22 cellular contexts compared by ENCODE assay signal in genomic region chr5:10706326-10706725, GRCh38.
"Had no signal": no experiment of that assay in that cellular context is flagged by ENCODE, and none has a peak within 500 bp of the region (broad histone marks: within the 10 kb centered on the region; RNA-seq: fewer than 3 reads in every experiment).

No MANE protein-coding gene starts in this region.

- H3K9me3 Mint-ChIP-seq: activated naive CD4-positive, alpha-beta T cell treated with anti-CD3 and anti-CD28 coated beads, Interleukin-2, amount 50 U/mL, for 24 hours; central memory CD8-positive, alpha-beta T cell; immature natural killer cell; nephron; stimulated activated naive CD8-positive, alpha-beta T cell treated with anti-CD3 and anti-CD28 coated beads, Interleukin-15, amount 100 ng/mL, for 72 hours; WTC11 had no signal

- H3K4me3 Mint-ChIP-seq: activated naive CD4-positive, alpha-beta T cell treated with anti-CD3 and anti-CD28 coated beads, Interleukin-2, amount 50 U/mL, for 24 hours; central memory CD8-positive, alpha-beta T cell; immature natural killer cell; nephron; stimulated activated naive CD8-positive, alpha-beta T cell treated with anti-CD3 and anti-CD28 coated beads, Interleukin-15, amount 100 ng/mL, for 72 hours; WTC11 had no signal

- ATAC-seq: left lung; pancreas; right cardiac atrium; stimulated activated naive CD8-positive, alpha-beta T cell treated with anti-CD3 and anti-CD28 coated beads, Interleukin-15, amount 100 ng/mL, for 72 hours; WTC11 had no signal

- H3K27ac ChIP-seq: adrenal gland, breast epithelium, suprapubic skin, transverse colon, uterus had no signal

- H3K27ac Mint-ChIP-seq: nephron; stimulated activated naive CD8-positive, alpha-beta T cell treated with anti-CD3 and anti-CD28 coated beads, Interleukin-15, amount 100 ng/mL, for 72 hours; WTC11 had no signal

- H3K27me3 Mint-ChIP-seq: activated naive CD4-positive, alpha-beta T cell treated with anti-CD3 and anti-CD28 coated beads, Interleukin-2, amount 50 U/mL, for 24 hours; central memory CD8-positive, alpha-beta T cell; stimulated activated naive CD8-positive, alpha-beta T cell treated with anti-CD3 and anti-CD28 coated beads, Interleukin-15, amount 100 ng/mL, for 72 hours had no signal

- H3K4me1 Mint-ChIP-seq: nephron had no signal

- H3K27me3 ChIP-seq: adrenal gland, breast epithelium, left lung, pancreas, suprapubic skin, transverse colon, uterus had no signal

- DNase-seq: activated gamma-delta T cell treated with Interleukin-2 at 50 U/mL for 16 hours; activated T-cell treated with anti-CD3 and anti-CD28 coated beads, Interleukin-2, amount 50 U/mL, for 1 hour; adrenal gland; effector memory CD4-positive, alpha-beta T cell; immature natural killer cell; kidney glomerular epithelial cell; left lung; midbrain; pancreas; right cardiac atrium; stimulated activated CD4-positive, alpha-beta T cell treated with anti-CD3 and anti-CD28 coated beads, Interleukin-12 subunit alpha, Interleukin-12 subunit beta, amount 100 ng/mL, for 4 hours; stimulated activated naive CD8-positive, alpha-beta T cell treated with anti-CD3 and anti-CD28 coated beads, Interleukin-15, amount 100 ng/mL, for 72 hours; T-helper 1 cell; T-helper 9 cell; transverse colon; uterus had no signal

- H3K36me3 Mint-ChIP-seq: WTC11 had no signal

- H3K9me3 ChIP-seq: adrenal gland, breast epithelium, left lung, pancreas, suprapubic skin, transverse colon, uterus had no signal
